In the genomic region with DNA sequence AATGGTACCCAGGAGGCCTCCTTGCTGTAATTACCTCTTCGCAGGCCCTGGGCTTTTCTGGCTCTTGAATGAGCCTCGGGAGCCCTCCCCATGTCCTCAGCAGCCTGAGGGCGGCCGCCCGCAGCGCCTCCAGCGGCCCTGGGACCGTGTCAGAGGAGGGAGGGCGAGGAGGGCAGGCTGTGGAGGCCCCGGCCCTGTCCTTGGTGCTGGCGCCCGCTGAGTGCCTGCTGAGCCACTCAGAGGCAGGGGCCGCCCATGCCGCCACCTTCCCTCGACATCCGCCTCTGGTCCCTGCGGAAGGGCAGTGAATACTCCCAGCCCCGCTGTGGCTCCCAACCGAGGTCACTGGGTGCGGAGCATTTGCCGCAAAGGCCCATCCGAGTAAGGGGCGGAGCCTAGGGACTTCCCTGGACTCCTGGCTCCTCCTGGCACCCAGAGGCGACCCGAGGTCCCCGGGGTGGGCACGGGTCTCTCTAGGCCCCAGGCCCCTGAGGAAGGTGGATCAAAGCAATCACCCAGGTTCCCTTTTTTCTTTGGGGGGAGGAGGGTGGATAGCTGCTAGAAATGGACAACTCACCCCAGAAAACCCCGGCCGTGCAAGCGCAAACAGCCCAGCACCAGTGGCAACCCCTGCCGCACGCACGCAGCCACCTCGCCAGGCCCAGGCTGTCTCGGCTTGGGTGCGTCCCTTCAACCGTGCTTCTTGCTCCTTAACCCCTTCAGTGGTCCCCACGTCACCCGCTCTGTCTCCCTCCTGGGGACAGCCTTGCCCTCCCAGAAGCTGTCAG, we compare ENCODE assay signal across 2 cellular contexts.
TF ChIP-seq lines count a peak whose summit lies in the region.

No MANE protein-coding gene starts in this region.

TF ChIP-seq in HEK293, 187 proteins besides CTCF, POLR2A, EP300 and RAD21:
- TF ChIP-seq ZBTB8A (tag by site-specific recombination; IDR thresholded peaks at IDR 0.05) = peak; percentile 17; the same call in 1 of the 2 replicates
- no peak for TF ChIP-seq ZBTB7A (tag by site-specific recombination; IDR thresholded peaks at IDR 0.05; ENCODE audit: low read depth)
- TF ChIP-seq ZNF48 (tag by site-specific recombination; IDR thresholded peaks at IDR 0.05) = no peak
- TF ChIP-seq ZIC2 (tag by site-specific recombination; IDR thresholded peaks at IDR 0.05) = peak; percentile 93
- TF ChIP-seq ZNF423 (tag by site-specific recombination; IDR thresholded peaks at IDR 0.05) = 0 out of 2 replicates have a peak, but pooled peaks have one; percentile 7
- peak; percentile 13 for TF ChIP-seq ZBTB26 (tag by site-specific recombination; optimal IDR thresholded peaks at IDR 0.05)
- TF ChIP-seq TSHZ1 (tag by site-specific recombination; IDR thresholded peaks at IDR 0.05; ENCODE audit: borderline replicate concordance) = no peak
- TF ChIP-seq ZNF776 (tag by site-specific recombination; IDR thresholded peaks at IDR 0.05; ENCODE audit: borderline replicate concordance) = no peak
- no peak for TF ChIP-seq ZNF433 (tag by site-specific recombination; IDR thresholded peaks at IDR 0.05; ENCODE audit: low read depth)
- TF ChIP-seq ZFP41 (tag by site-specific recombination; IDR thresholded peaks at IDR 0.05; ENCODE audit: borderline replicate concordance) = no peak
- TF ChIP-seq ZNF600 (tag by site-specific recombination; IDR thresholded peaks at IDR 0.05) = no peak
- TF ChIP-seq ZNF341 (tag by site-specific recombination; IDR thresholded peaks at IDR 0.05; ENCODE audit: low read depth) = peak; percentile 69
- no peak for TF ChIP-seq ZNF707 (tag by site-specific recombination; IDR thresholded peaks at IDR 0.05)
- no peak for TF ChIP-seq ZXDB (tag by site-specific recombination; IDR thresholded peaks at IDR 0.05)
- TF ChIP-seq EGR2 (tag by site-specific recombination; IDR thresholded peaks at IDR 0.05; ENCODE audit: low read depth) = no peak
- TF ChIP-seq REST (tag by site-specific recombination; IDR thresholded peaks at IDR 0.05) = peak; percentile 98
- TF ChIP-seq ZNF624 (tag by site-specific recombination; IDR thresholded peaks at IDR 0.05) = no peak
- no peak for TF ChIP-seq ZNF404 (tag by site-specific recombination; IDR thresholded peaks at IDR 0.05)

TF ChIP-seq in HepG2, 621 proteins besides CTCF, POLR2A, EP300 and RAD21 (continues in another document):
- TF ChIP-seq IRF9 (CRISPR knock-in tag; IDR thresholded peaks at IDR 0.05; ENCODE audit: borderline replicate concordance) (no peak), ZNF224 (CRISPR knock-in tag; IDR thresholded peaks at IDR 0.05) (no peak), KDM5B (CRISPR knock-in tag; IDR thresholded peaks at IDR 0.05; ENCODE audit: borderline replicate concordance) (0 out of 2 replicates have a peak, but pooled peaks have one; percentile 42), CCAR2 (optimal IDR thresholded peaks at IDR 0.05; ENCODE audit: low read depth, low read length) (no peak), TAF15 (IDR thresholded peaks at IDR 0.05; ENCODE audit: low read depth, low read length, poor library complexity, severe bottlenecking) (no peak), YY1 (IDR thresholded peaks at IDR 0.05; ENCODE audit: insufficient read depth, insufficient replicate concordance, low read depth, low read length) (peak; percentile 13), ZNF263 (CRISPR knock-in tag; IDR thresholded peaks at IDR 0.05) (no peak), ZBTB20 (CRISPR knock-in tag; IDR thresholded peaks at IDR 0.05; ENCODE audit: borderline replicate concordance, low read depth) (0 out of 2 replicates have a peak, but pooled peaks have one; percentile 28), REST (IDR thresholded peaks at IDR 0.05; ENCODE audit: borderline replicate concordance in 1 of 2, low read depth in 1 of 2, low read length in 2 of 2) (peak; percentile 94 to 98), KLF6 (CRISPR knock-in tag; IDR thresholded peaks at IDR 0.05) (no peak), ZFY (CRISPR knock-in tag; IDR thresholded peaks at IDR 0.05) (peak; percentile 31; the same call in 1 of the 2 replicates), ZSCAN22 (CRISPR knock-in tag; IDR thresholded peaks at IDR 0.05) (peak; percentile 93), MTF2 (CRISPR knock-in tag; IDR thresholded peaks at IDR 0.05; ENCODE audit: borderline replicate concordance) (peak; percentile 42; the same call in 1 of the 2 replicates), ZBTB44 (CRISPR knock-in tag; IDR thresholded peaks at IDR 0.05) (no peak), EHMT2 (IDR thresholded peaks at IDR 0.05; ENCODE audit: borderline replicate concordance, low read depth, low read length) (peak; percentile 40; the same call in 1 of the 2 replicates)
- TF ChIP-seq, protein P1, sequence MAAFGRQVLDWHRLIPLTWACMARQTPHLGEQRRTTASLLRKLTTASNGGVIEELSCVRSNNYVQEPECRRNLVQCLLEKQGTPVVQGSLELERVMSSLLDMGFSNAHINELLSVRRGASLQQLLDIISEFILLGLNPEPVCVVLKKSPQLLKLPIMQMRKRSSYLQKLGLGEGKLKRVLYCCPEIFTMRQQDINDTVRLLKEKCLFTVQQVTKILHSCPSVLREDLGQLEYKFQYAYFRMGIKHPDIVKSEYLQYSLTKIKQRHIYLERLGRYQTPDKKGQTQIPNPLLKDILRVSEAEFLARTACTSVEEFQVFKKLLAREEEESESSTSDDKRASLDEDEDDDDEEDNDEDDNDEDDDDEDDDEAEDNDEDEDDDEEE (CRISPR knock-in tag; IDR thresholded peaks at IDR 0.05) = no peak
- TF ChIP-seq, protein P2, sequence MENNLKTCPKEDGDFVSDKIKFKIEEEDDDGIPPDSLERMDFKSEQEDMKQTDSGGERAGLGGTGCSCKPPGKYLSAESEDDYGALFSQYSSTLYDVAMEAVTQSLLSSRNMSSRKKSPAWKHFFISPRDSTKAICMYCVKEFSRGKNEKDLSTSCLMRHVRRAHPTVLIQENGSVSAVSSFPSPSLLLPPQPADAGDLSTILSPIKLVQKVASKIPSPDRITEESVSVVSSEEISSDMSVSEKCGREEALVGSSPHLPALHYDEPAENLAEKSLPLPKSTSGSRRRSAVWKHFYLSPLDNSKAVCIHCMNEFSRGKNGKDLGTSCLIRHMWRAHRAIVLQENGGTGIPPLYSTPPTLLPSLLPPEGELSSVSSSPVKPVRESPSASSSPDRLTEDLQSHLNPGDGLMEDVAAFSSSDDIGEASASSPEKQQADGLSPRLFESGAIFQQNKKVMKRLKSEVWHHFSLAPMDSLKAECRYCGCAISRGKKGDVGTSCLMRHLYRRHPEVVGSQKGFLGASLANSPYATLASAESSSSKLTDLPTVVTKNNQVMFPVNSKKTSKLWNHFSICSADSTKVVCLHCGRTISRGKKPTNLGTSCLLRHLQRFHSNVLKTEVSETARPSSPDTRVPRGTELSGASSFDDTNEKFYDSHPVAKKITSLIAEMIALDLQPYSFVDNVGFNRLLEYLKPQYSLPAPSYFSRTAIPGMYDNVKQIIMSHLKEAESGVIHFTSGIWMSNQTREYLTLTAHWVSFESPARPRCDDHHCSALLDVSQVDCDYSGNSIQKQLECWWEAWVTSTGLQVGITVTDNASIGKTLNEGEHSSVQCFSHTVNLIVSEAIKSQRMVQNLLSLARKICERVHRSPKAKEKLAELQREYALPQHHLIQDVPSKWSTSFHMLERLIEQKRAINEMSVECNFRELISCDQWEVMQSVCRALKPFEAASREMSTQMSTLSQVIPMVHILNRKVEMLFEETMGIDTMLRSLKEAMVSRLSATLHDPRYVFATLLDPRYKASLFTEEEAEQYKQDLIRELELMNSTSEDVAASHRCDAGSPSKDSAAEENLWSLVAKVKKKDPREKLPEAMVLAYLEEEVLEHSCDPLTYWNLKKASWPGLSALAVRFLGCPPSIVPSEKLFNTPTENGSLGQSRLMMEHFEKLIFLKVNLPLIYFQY (CRISPR knock-in tag; IDR thresholded peaks at IDR 0.05; ENCODE audit: borderline replicate concordance) = no peak
- TF ChIP-seq, protein P3, sequence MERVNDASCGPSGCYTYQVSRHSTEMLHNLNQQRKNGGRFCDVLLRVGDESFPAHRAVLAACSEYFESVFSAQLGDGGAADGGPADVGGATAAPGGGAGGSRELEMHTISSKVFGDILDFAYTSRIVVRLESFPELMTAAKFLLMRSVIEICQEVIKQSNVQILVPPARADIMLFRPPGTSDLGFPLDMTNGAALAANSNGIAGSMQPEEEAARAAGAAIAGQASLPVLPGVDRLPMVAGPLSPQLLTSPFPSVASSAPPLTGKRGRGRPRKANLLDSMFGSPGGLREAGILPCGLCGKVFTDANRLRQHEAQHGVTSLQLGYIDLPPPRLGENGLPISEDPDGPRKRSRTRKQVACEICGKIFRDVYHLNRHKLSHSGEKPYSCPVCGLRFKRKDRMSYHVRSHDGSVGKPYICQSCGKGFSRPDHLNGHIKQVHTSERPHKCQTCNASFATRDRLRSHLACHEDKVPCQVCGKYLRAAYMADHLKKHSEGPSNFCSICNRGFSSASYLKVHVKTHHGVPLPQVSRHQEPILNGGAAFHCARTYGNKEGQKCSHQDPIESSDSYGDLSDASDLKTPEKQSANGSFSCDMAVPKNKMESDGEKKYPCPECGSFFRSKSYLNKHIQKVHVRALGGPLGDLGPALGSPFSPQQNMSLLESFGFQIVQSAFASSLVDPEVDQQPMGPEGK (CRISPR knock-in tag; IDR thresholded peaks at IDR 0.05) = no peak
- TF ChIP-seq, protein P4, sequence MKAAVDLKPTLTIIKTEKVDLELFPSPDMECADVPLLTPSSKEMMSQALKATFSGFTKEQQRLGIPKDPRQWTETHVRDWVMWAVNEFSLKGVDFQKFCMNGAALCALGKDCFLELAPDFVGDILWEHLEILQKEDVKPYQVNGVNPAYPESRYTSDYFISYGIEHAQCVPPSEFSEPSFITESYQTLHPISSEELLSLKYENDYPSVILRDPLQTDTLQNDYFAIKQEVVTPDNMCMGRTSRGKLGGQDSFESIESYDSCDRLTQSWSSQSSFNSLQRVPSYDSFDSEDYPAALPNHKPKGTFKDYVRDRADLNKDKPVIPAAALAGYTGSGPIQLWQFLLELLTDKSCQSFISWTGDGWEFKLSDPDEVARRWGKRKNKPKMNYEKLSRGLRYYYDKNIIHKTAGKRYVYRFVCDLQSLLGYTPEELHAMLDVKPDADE (CRISPR knock-in tag; IDR thresholded peaks at IDR 0.05) = no peak
- TF ChIP-seq, protein P5, sequence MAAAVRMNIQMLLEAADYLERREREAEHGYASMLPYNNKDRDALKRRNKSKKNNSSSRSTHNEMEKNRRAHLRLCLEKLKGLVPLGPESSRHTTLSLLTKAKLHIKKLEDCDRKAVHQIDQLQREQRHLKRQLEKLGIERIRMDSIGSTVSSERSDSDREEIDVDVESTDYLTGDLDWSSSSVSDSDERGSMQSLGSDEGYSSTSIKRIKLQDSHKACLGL (CRISPR knock-in tag; IDR thresholded peaks at IDR 0.05) = peak; percentile 57; the same call in 1 of the 2 replicates
- TF ChIP-seq, protein P6, sequence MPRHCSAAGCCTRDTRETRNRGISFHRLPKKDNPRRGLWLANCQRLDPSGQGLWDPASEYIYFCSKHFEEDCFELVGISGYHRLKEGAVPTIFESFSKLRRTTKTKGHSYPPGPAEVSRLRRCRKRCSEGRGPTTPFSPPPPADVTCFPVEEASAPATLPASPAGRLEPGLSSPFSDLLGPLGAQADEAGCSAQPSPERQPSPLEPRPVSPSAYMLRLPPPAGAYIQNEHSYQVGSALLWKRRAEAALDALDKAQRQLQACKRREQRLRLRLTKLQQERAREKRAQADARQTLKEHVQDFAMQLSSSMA (CRISPR knock-in tag; IDR thresholded peaks at IDR 0.05) = no peak
- TF ChIP-seq, protein P7, sequence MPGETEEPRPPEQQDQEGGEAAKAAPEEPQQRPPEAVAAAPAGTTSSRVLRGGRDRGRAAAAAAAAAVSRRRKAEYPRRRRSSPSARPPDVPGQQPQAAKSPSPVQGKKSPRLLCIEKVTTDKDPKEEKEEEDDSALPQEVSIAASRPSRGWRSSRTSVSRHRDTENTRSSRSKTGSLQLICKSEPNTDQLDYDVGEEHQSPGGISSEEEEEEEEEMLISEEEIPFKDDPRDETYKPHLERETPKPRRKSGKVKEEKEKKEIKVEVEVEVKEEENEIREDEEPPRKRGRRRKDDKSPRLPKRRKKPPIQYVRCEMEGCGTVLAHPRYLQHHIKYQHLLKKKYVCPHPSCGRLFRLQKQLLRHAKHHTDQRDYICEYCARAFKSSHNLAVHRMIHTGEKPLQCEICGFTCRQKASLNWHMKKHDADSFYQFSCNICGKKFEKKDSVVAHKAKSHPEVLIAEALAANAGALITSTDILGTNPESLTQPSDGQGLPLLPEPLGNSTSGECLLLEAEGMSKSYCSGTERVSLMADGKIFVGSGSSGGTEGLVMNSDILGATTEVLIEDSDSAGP (CRISPR knock-in tag; IDR thresholded peaks at IDR 0.05; ENCODE audit: borderline replicate concordance) = no peak
